In genomic region chr11:61158691-61159381, GRCh38 we compare ENCODE assay signal across 11 cellular contexts. TPM values are rescaled to one million over a fixed set of nuclear protein-coding genes. Genes with fewer than 3 reads are reported as not detected.
A peak's percentile ranks its signal among the peaks of the same experiment; 100 is the strongest.
DNase-seq lines count a peak whose midpoint lies in the region; ATAC-seq, FAIRE-seq and TF ChIP-seq lines count a peak whose summit lies in the region.
"Had no signal": no experiment of that assay in that cellular context is flagged by ENCODE, and none has a peak within 500 bp of the region (broad histone marks: within the 10 kb centered on the region; RNA-seq: fewer than 3 reads in every experiment).

No MANE protein-coding gene starts in this region.

- no peak overlapping the region for H3K9ac ChIP-seq in SK-N-MC (ENCODE audit: insufficient read length)

- no peak for TF ChIP-seq POLR2A in GM12891 (IDR thresholded peaks at IDR 0.05; ENCODE audit: low read depth, low read length)

- H3K4me3 ChIP-seq in SK-N-MC: no peak overlapping the region
- H3K4me3 ChIP-seq in foreskin fibroblast (ENCODE audit: low read depth in 1 of 2, low read length in 2 of 2): peak overlapping the region in 1 of 2 donors; percentile 11
- H3K4me3 ChIP-seq in small intestine (ENCODE audit: low read depth in 1 of 2, low read length in 2 of 2): peak overlapping the region in 1 of 2 donors; percentile 22
- H3K4me3 ChIP-seq: HAP-1 had no signal

- H3K27me3 ChIP-seq in small intestine (ENCODE audit: control insufficient read depth in 2 of 2, insufficient read depth in 2 of 2, low read length in 2 of 2): no peaks in the 10 kb centered on the region

- no peak for ATAC-seq in HG03565 (IDR thresholded peaks at IDR 0.05; ENCODE audit: unreplicated experiment)

- peaks cover 3 to 5% of the 10 kb centered on the region in 2 donors for H3K4me1 ChIP-seq in small intestine (ENCODE audit: control insufficient read depth in 2 of 2, insufficient read depth in 1 of 2, low read depth in 1 of 2, low read length in 1 of 2)

- peak; percentile 31 for FAIRE-seq in GM12891 (lab: Jason Lieb, UNC)
- FAIRE-seq in small intestine (lab: Jason Lieb, UNC): no peak

- H3K9me3 ChIP-seq in SK-N-MC (ENCODE audit: low read depth, low read length): no peaks in the 10 kb centered on the region
- H3K9me3 ChIP-seq in small intestine (ENCODE audit: control insufficient read depth, low read depth): no peaks in the 10 kb centered on the region
- H3K9me3 ChIP-seq: HAP-1 had no signal

- peaks cover 24% of the 10 kb centered on the region for H3K36me3 ChIP-seq in SK-N-MC (ENCODE audit: insufficient read depth, low read length)
- H3K36me3 ChIP-seq in small intestine (ENCODE audit: control insufficient read depth in 2 of 2, insufficient read depth in 2 of 2, low read length in 2 of 2): no peaks in the 10 kb centered on the region

- WGBS in small intestine, 3 donors: 20 to 31% (median 29%) methylated on average over 3 of the region's 3 CpGs

- no peak for DNase-seq in GM12891 (ENCODE audit: insufficient read length, low spot score)
- no peak for DNase-seq in SK-N-MC (ENCODE audit: low read depth, low spot score)
- DNase-seq in foreskin fibroblast: peak; percentile 61 to 62
- peak; percentile 41 for DNase-seq in small intestine
- DNase-seq in NCI-H187 treated with DMSO at 0.1 percent for 48 hours (lab: John Stamatoyannopoulos, UW): no peak
- DNase-seq in AML-193 (lab: John Stamatoyannopoulos, UW): no peak
- no peak for DNase-seq in NCI-H524 treated with DMSO at 0.1 percent for 48 hours (lab: John Stamatoyannopoulos, UW)
- DNase-seq: activated CD4-positive, alpha-beta T cell treated with anti-CD3 and anti-CD28 coated beads for 48 hours; posterior cingulate gyrus had no signal

- no peak for TF ChIP-seq CTCF in foreskin fibroblast (IDR thresholded peaks at IDR 0.05; ENCODE audit: low read depth, low read length)

- H3K27ac ChIP-seq in SK-N-MC (0 out of 2 replicates have a peak overlapping the region, but pooled peaks have one; percentile 44), small intestine (ENCODE audit: low read depth in 1 of 2, low read length in 1 of 2) (peak overlapping the region; percentile 70 to 80)

TF ChIP-seq in GM12891, 5 proteins besides CTCF, POLR2A, EP300 and RAD21:
- TF ChIP-seq POU2F2 (IDR thresholded peaks at IDR 0.05; ENCODE audit: low read depth, low read length) (no peak), SPI1 (IDR thresholded peaks at IDR 0.05; ENCODE audit: low read depth, low read length) (no peak), TAF1 (IDR thresholded peaks at IDR 0.05; ENCODE audit: low read depth, low read length) (no peak), PAX5 (IDR thresholded peaks at IDR 0.05; ENCODE audit: insufficient read depth, low read length, severe bottlenecking) (no peak), POLR2AphosphoS5 (IDR thresholded peaks at IDR 0.05; ENCODE audit: low read depth, low read length) (no peak)

RNA-seq across cellular contexts. Expression of gene VPS37C, which starts 2.4 kb away (rescaled TPM):
- 6.5 TPM for polyA plus RNA-seq in GM12891 (2012; ENCODE audit: low read depth, missing spikeins)
- 10 to 100 TPM; 17.8 to 31.1 (median 30.6) TPM for polyA plus RNA-seq in small intestine

RNA-seq across cellular contexts. Expression of gene PGA3, which starts 44.5 kb away (rescaled TPM):
- polyA plus RNA-seq in GM12891 (2012; ENCODE audit: low read depth, missing spikeins): not detected
- polyA plus RNA-seq in small intestine: 10 to 100 TPM in 2 of 3 donors, 1 to 10 TPM in 1; 6.8 to 86.2 (median 10.3) TPM

RNA-seq across cellular contexts. Expression of gene CD5, which starts 56.5 kb away (rescaled TPM):
- polyA plus RNA-seq in GM12891 (2012; ENCODE audit: low read depth, missing spikeins): 0.21 TPM
- polyA plus RNA-seq in small intestine: under 1 TPM; 0.22 to 0.91 (median 0.81) TPM

Comparison
In these comparisons a context has a peak if more than half of its experiments do, and no peak if none do; other contexts are left out.
1. DNase-seq: peak in foreskin fibroblast (2 of 2) and small intestine (single experiment); none in GM12891 (single experiment), SK-N-MC (single experiment), NCI-H187 treated with DMSO at 0.1 percent for 48 hours (single experiment), AML-193 (0 of 2) and NCI-H524 treated with DMSO at 0.1 percent for 48 hours (single experiment).